1 cellular context compared by ENCODE assay signal in genomic region chr15:90914240-90915080, GRCh38.
TF ChIP-seq lines count a peak whose summit lies in the region.

No MANE protein-coding gene starts in this region.

TF ChIP-seq in HepG2, 621 proteins besides CTCF, POLR2A, EP300 and RAD21:
- no peak for TF ChIP-seq ZBTB20 (CRISPR knock-in tag; IDR thresholded peaks at IDR 0.05; ENCODE audit: borderline replicate concordance, low read depth)
- TF ChIP-seq, protein P1, sequence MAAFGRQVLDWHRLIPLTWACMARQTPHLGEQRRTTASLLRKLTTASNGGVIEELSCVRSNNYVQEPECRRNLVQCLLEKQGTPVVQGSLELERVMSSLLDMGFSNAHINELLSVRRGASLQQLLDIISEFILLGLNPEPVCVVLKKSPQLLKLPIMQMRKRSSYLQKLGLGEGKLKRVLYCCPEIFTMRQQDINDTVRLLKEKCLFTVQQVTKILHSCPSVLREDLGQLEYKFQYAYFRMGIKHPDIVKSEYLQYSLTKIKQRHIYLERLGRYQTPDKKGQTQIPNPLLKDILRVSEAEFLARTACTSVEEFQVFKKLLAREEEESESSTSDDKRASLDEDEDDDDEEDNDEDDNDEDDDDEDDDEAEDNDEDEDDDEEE (CRISPR knock-in tag; IDR thresholded peaks at IDR 0.05) = no peak
- TF ChIP-seq, protein P2, sequence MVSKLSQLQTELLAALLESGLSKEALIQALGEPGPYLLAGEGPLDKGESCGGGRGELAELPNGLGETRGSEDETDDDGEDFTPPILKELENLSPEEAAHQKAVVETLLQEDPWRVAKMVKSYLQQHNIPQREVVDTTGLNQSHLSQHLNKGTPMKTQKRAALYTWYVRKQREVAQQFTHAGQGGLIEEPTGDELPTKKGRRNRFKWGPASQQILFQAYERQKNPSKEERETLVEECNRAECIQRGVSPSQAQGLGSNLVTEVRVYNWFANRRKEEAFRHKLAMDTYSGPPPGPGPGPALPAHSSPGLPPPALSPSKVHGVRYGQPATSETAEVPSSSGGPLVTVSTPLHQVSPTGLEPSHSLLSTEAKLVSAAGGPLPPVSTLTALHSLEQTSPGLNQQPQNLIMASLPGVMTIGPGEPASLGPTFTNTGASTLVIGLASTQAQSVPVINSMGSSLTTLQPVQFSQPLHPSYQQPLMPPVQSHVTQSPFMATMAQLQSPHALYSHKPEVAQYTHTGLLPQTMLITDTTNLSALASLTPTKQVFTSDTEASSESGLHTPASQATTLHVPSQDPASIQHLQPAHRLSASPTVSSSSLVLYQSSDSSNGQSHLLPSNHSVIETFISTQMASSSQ (IDR thresholded peaks at IDR 0.05; ENCODE audit: low read depth) = no peak
- TF ChIP-seq, protein P2 (CRISPR knock-in tag; IDR thresholded peaks at IDR 0.05; ENCODE audit: borderline replicate concordance) = no peak
- TF ChIP-seq MTA1 (CRISPR knock-in tag; IDR thresholded peaks at IDR 0.05; ENCODE audit: borderline replicate concordance) = no peak
- no peak for TF ChIP-seq CENPX (CRISPR knock-in tag; IDR thresholded peaks at IDR 0.05)
- no peak for TF ChIP-seq ZNF142 (CRISPR knock-in tag; IDR thresholded peaks at IDR 0.05)
- TF ChIP-seq ZNF660 (CRISPR knock-in tag; IDR thresholded peaks at IDR 0.05; ENCODE audit: borderline replicate concordance, low read depth) = no peak
- no peak for TF ChIP-seq ETV6 (CRISPR knock-in tag; conservative IDR thresholded peaks at IDR 0.05)
- TF ChIP-seq ZNF737 (CRISPR knock-in tag; IDR thresholded peaks at IDR 0.05; ENCODE audit: borderline replicate concordance) = no peak
- TF ChIP-seq CCAR2 (optimal IDR thresholded peaks at IDR 0.05; ENCODE audit: low read depth, low read length) = no peak
- no peak for TF ChIP-seq ZZZ3 (CRISPR knock-in tag; IDR thresholded peaks at IDR 0.05; ENCODE audit: borderline replicate concordance)
- TF ChIP-seq ZNF124 (CRISPR knock-in tag; IDR thresholded peaks at IDR 0.05) = no peak
- no peak for TF ChIP-seq ZNF382 (CRISPR knock-in tag; IDR thresholded peaks at IDR 0.05; ENCODE audit: borderline replicate concordance)
- TF ChIP-seq ZNF776 (CRISPR knock-in tag; IDR thresholded peaks at IDR 0.05) = no peak
- no peak for TF ChIP-seq ZNF562 (CRISPR knock-in tag; IDR thresholded peaks at IDR 0.05; ENCODE audit: borderline replicate concordance)
- TF ChIP-seq TAF15 (IDR thresholded peaks at IDR 0.05; ENCODE audit: low read depth, low read length, poor library complexity, severe bottlenecking) = no peak
- no peak for TF ChIP-seq RELA (CRISPR knock-in tag; IDR thresholded peaks at IDR 0.05)
- TF ChIP-seq NFRKB (IDR thresholded peaks at IDR 0.05) = no peak
- no peak for TF ChIP-seq ZNF274 (CRISPR knock-in tag; IDR thresholded peaks at IDR 0.05)
